In genomic region chr19:8004001-8004400, GRCh38 we compare ENCODE assay signal across 8 cellular contexts. TPM values are rescaled to one million over a fixed set of nuclear protein-coding genes. Genes with fewer than 3 reads are reported as not detected.
A peak's percentile ranks its signal among the peaks of the same experiment; 100 is the strongest.
DNase-seq lines count a peak whose midpoint lies in the region; ATAC-seq and TF ChIP-seq lines count a peak whose summit lies in the region.

No MANE protein-coding gene starts in this region.

- H3K14ac ChIP-seq in H9 (ENCODE audit: insufficient read depth, low read length), result no peak overlapping the region

- H2BK20ac ChIP-seq in H9 (ENCODE audit: low read depth, low read length, poor library complexity, severe bottlenecking), result no peak overlapping the region

- peaks cover 45% of the 10 kb centered on the region for H3K79me2 ChIP-seq in H9 (ENCODE audit: insufficient read depth, low read length)

- no peak overlapping the region for H4K8ac ChIP-seq in H9 (replicated peaks; ENCODE audit: insufficient read length, low read depth, low read length)

- H3K27ac Mint-ChIP-seq in H9 (peak overlapping the region in 2 of 3 experiments; percentile 54 to 82; a peak in 3 of 7 replicates), T-cell (peak overlapping the region; percentile 71 to 72)

- no peak overlapping the region for H3K18ac ChIP-seq in H9 (ENCODE audit: insufficient read length, low read depth, low read length)

- H2BK12ac ChIP-seq in H9 (ENCODE audit: insufficient read length, low read depth, low read length), result no peak overlapping the region

- no peak overlapping the region for H2BK5ac ChIP-seq in H9 (ENCODE audit: insufficient read length, low read length)

- H3K9me3 Mint-ChIP-seq in H9, result no peaks in the 10 kb centered on the region
- no peaks in the 10 kb centered on the region for H3K9me3 Mint-ChIP-seq in T-cell

- H3K9ac ChIP-seq in H9 (ENCODE audit: extremely low read depth, insufficient read length, low read length) (peak overlapping the region; percentile 41), skeletal muscle satellite cell (ENCODE audit: low read depth, low read length) (peak overlapping the region; percentile 77)

- no peak overlapping the region for H3T11ph ChIP-seq in H9 (ENCODE audit: low read length)

- WGBS in H9 (ENCODE audit: extremely low coverage, insufficient read length, low lambda C conversion rate), result no CpG with 5 or more reads among the region's 6 CpGs

- H3K36me3 Mint-ChIP-seq in H9 (ENCODE audit: insufficient read depth in 1 of 3, low read depth in 3 of 3) (peaks cover 16 to 27% (median 20%) of the 10 kb centered on the region in 3 experiments), T-cell (peaks cover 4% of the 10 kb centered on the region)

- no peak overlapping the region for H2BK15ac ChIP-seq in H9 (ENCODE audit: low read depth, low read length)

- no peak overlapping the region for H3K56ac ChIP-seq in H9 (ENCODE audit: insufficient read length, low read depth, low read length)

- no peaks in the 10 kb centered on the region for H3K79me1 ChIP-seq in H9 (ENCODE audit: insufficient read depth, low read depth, low read length, poor library complexity, severe bottlenecking)

- H3K23ac ChIP-seq in H9 (ENCODE audit: insufficient read length, low read depth, low read length), result no peak overlapping the region

- H3K36me3 ChIP-seq in skeletal muscle satellite cell (ENCODE audit: insufficient read depth, low read length), result no peaks in the 10 kb centered on the region

- TF ChIP-seq CTCF in H9 (conservative IDR thresholded peaks at IDR 0.05) (no peak), foreskin fibroblast (IDR thresholded peaks at IDR 0.05; ENCODE audit: low read depth, low read length) (no peak)

- H3K27me3 Mint-ChIP-seq in H9 (ENCODE audit: low read depth) (no peaks in the 10 kb centered on the region), T-cell (no peaks in the 10 kb centered on the region)

- CTCF ChIA-PET in T-cell (lab: Charles Lee), result interaction anchor here in 1 of 2 donors (0.8 kb wide), 1 partner anchor 31 kb away, joined by 3 read pairs; no protein-coding TSS in a partner anchor

- H3K4me1 Mint-ChIP-seq in H9, result peaks cover 28 to 37% of the 10 kb centered on the region in 2 experiments
- H3K4me1 Mint-ChIP-seq in T-cell, result peaks cover 45 to 52% (median 46%) of the 10 kb centered on the region in 3 donors

- H3K4me2 ChIP-seq in H9 (ENCODE audit: insufficient read depth, insufficient read length, low read length) (peak overlapping the region; percentile 68), skeletal muscle satellite cell (ENCODE audit: low read length) (peak overlapping the region; percentile 84)

- ATAC-seq in T-cell (replicated peaks in 1 of 4) (no peak), HG03460 (IDR thresholded peaks at IDR 0.05; ENCODE audit: unreplicated experiment) (no peak)

- no peak overlapping the region for H4K5ac ChIP-seq in H9 (ENCODE audit: insufficient read length, low read depth, low read length)

- no peak overlapping the region for H2AK5ac ChIP-seq in H9 (ENCODE audit: insufficient read length, low read length)

- H4K20me1 ChIP-seq in H9 (ENCODE audit: control insufficient read depth, insufficient read depth, insufficient read length), result peaks cover 4% of the 10 kb centered on the region

- H3K4me3 ChIP-seq in foreskin fibroblast (ENCODE audit: low read depth in 1 of 2, low read length in 2 of 2) (peak overlapping the region; percentile 74 to 77), skeletal muscle satellite cell (ENCODE audit: low read length) (peak overlapping the region; percentile 98)

- H3K27me3 ChIP-seq in H9 (ENCODE audit: insufficient read depth, low read length), result no peaks in the 10 kb centered on the region
- no peaks in the 10 kb centered on the region for H3K27me3 ChIP-seq in skeletal muscle satellite cell (ENCODE audit: control insufficient read depth, insufficient read depth, low read length)

- H3K4me1 ChIP-seq in H9 (ENCODE audit: insufficient read depth, low read length) (peaks cover 8% of the 10 kb centered on the region; the same call in 1 of the 2 replicates), skeletal muscle satellite cell (ENCODE audit: control insufficient read depth, insufficient read depth, low read length) (peaks cover 18% of the 10 kb centered on the region)

- H2AFZ ChIP-seq in H9 (ENCODE audit: low read length), result no peak overlapping the region

- H3K4me3 Mint-ChIP-seq in H9 (peak overlapping the region; percentile 98 to 99), T-cell (peak overlapping the region; percentile 87 to 90 (median 89))

- POLR2A ChIA-PET in T-cell (lab: Charles Lee), result no interaction called here

- peaks cover 17% of the 10 kb centered on the region for H3K23me2 ChIP-seq in H9 (ENCODE audit: insufficient read length, low read depth, low read length, poor library complexity, severe bottlenecking)

- no peak overlapping the region for H4K91ac ChIP-seq in H9 (ENCODE audit: insufficient read length, low read depth, low read length)

- H2BK120ac ChIP-seq in H9 (ENCODE audit: low read depth, low read length, poor library complexity, severe bottlenecking), result no peak overlapping the region

- no peak overlapping the region for H3K4ac ChIP-seq in H9 (ENCODE audit: low read depth, low read length)

- DNase-seq in H9 (no peak), T-cell (no peak), foreskin fibroblast (no peak), COLO668 (lab: John Stamatoyannopoulos, UW; ENCODE audit: unreplicated experiment) (no peak)
- no peak for DNase-seq in stimulated activated CD4-positive, alpha-beta T cell treated with anti-CD3 and anti-CD28 coated beads, Interleukin-2, amount 100 ng/mL, for 48 hours
- DNase-seq in activated CD4-positive, alpha-beta T cell treated with anti-CD3 and anti-CD28 coated beads, Interleukin-2, amount 50 U/mL, for 4 hours, result no peak

- H3K27ac ChIP-seq in H9 (ENCODE audit: insufficient read length, low read depth, low read length), result no peak overlapping the region

- H3K9me3 ChIP-seq in H9 (ENCODE audit: control insufficient read depth, low read depth, low read length) (no peaks in the 10 kb centered on the region), skeletal muscle satellite cell (replicated peaks; ENCODE audit: low read length) (no peaks in the 10 kb centered on the region)

RNA-seq across cellular contexts. Expression of gene ELAVL1, which starts 1.4 kb away (rescaled TPM):
- total RNA-seq in H9 (2021) (147 and 149 TPM in 2 replicates), T-cell (10 to 100 TPM; 33.6 to 62.1 (median 57.1) TPM)
- total RNA-seq in skeletal muscle satellite cell (2012; rRNA removed), result 31.9 and 42.6 TPM in 2 replicates

RNA-seq across cellular contexts. Expression of gene CCL25, which starts 48.6 kb away (rescaled TPM):
- total RNA-seq in H9 (2021) (not detected in 2 replicates), T-cell (1 to 10 TPM in 1 of 5 donors, not detected in 4; 1.4 TPM)
- total RNA-seq in skeletal muscle satellite cell (2012; rRNA removed), result not detected in 2 replicates
